ENCODE assay signal across 21 cellular contexts in genomic region chr12:98696036-98696646, GRCh38. TPM values are rescaled to one million over a fixed set of nuclear protein-coding genes. Genes with fewer than 3 reads are reported as not detected.
DNase-seq lines count a peak whose midpoint lies in the region; ATAC-seq, FAIRE-seq and TF ChIP-seq lines count a peak whose summit lies in the region.
"Had no signal": no experiment of that assay in that cellular context is flagged by ENCODE, and none has a peak within 500 bp of the region (broad histone marks: within the 10 kb centered on the region; RNA-seq: fewer than 3 reads in every experiment).

No MANE protein-coding gene starts in this region.

- intact Hi-C loops in CD14-positive monocyte (cut with micrococcal nuclease) (no loop called here), K562 (cut with micrococcal nuclease) (loop anchor here (5.0 to 10.0 kb wide), 2 partner anchors 101 to 299 kb away; no protein-coding TSS in a partner anchor)

- peaks cover 4% of the 10 kb centered on the region in 2 experiments; a peak in 2 of 5 replicates for H3K4me1 ChIP-seq in K562 (replicated peaks in 1 of 2; ENCODE audit: control insufficient read depth in 2 of 2, insufficient read depth in 2 of 2, low read length in 2 of 2)
- H3K4me1 ChIP-seq in iPS-18a (ENCODE audit: control insufficient read depth, low read depth, low read length) = peaks cover 16% of the 10 kb centered on the region
- H3K4me1 ChIP-seq: Caco-2 had no signal

- H3K4me3 Mint-ChIP-seq in CD14-positive monocyte = no peak overlapping the region
- no peak overlapping the region for H3K4me3 Mint-ChIP-seq in T-helper 2 cell treated with Interferon-gamma antibody and Interleukin-4, amounts not matched to agents 5 μg/mL and 100 μg/mL, for 36 hours
- H3K4me3 Mint-ChIP-seq: activated naive CD8-positive, alpha-beta T cell treated with anti-CD3 and anti-CD28 coated beads, Interleukin-2, amount 10 ng/mL, durations not matched to agents 7 days and 5 days; immature natural killer cell; T-cell had no signal

- no peaks in the 10 kb centered on the region for H3K27me3 Mint-ChIP-seq in CD14-positive monocyte (ENCODE audit: low read depth in 3 of 3)
- H3K27me3 Mint-ChIP-seq in T-helper 2 cell treated with Interferon-gamma antibody and Interleukin-4, amounts not matched to agents 5 μg/mL and 100 μg/mL, for 36 hours (ENCODE audit: low read depth) = no peaks in the 10 kb centered on the region
- H3K27me3 Mint-ChIP-seq: activated naive CD8-positive, alpha-beta T cell treated with anti-CD3 and anti-CD28 coated beads, Interleukin-2, amount 10 ng/mL, durations not matched to agents 7 days and 5 days; T-cell had no signal

- H3K36me3 Mint-ChIP-seq in CD14-positive monocyte = peaks cover 72 to 93% of the 10 kb centered on the region in 2 donors
- peaks cover 52% of the 10 kb centered on the region for H3K36me3 Mint-ChIP-seq in T-helper 2 cell treated with Interferon-gamma antibody and Interleukin-4, amounts not matched to agents 5 μg/mL and 100 μg/mL, for 36 hours (ENCODE audit: low read depth)

- no TSS peak for BruUV-seq in K562 (replicated peaks; lab: Mats Ljungman, UMichigan)

- H3K27me3 ChIP-seq in K562 (ENCODE audit: control insufficient read depth in 2 of 2, insufficient read depth in 2 of 2, low read length in 2 of 2) = no peaks in the 10 kb centered on the region
- H3K27me3 ChIP-seq in iPS-18a (ENCODE audit: control insufficient read depth, insufficient read depth, low read length) = no peaks in the 10 kb centered on the region

- TF ChIP-seq CTCF in CD14-positive monocyte (IDR thresholded peaks at IDR 0.05) = no peak
- TF ChIP-seq CTCF in K562 (IDR thresholded peaks at IDR 0.05 in 2 of 3, conservative IDR thresholded peaks at IDR 0.05 in 1 of 3; ENCODE audit: insufficient read depth in 2 of 3, low read depth in 1 of 3, low read length in 3 of 3) = no peak

- H3K9ac ChIP-seq in K562 (ENCODE audit: insufficient read depth in 1 of 2, low read depth in 2 of 2, low read length in 2 of 2) (no peak overlapping the region), iPS-18a (ENCODE audit: low read length) (no peak overlapping the region)
- H3K9ac ChIP-seq: KMS-11 had no signal

- H2AFZ ChIP-seq in K562 (ENCODE audit: low read depth, low read length) = no peak overlapping the region

- H3K4me3 ChIP-seq in K562 (no peak overlapping the region), iPS-18a (ENCODE audit: low read length) (peak overlapping the region; percentile 28)
- H3K4me3 ChIP-seq: GM12878, mucosa of descending colon had no signal

- no peaks in the 10 kb centered on the region for H3K9me1 ChIP-seq in K562 (ENCODE audit: control insufficient read depth, insufficient read depth, low read length)

- H3K27ac ChIP-seq in K562 (ENCODE audit: extremely low read depth, low read depth, low read length) = no peak overlapping the region
- no peak overlapping the region for H3K27ac ChIP-seq in iPS-18a (ENCODE audit: low read length)
- H3K27ac ChIP-seq: KMS-11 had no signal

- no peak for TF ChIP-seq RAD21 in K562 (CRISPR knock-in tag; conservative IDR thresholded peaks at IDR 0.05 in 1 of 2, IDR thresholded peaks at IDR 0.05 in 1 of 2)

- CTCF ChIA-PET in K562 (lab: Yijun Ruan, JAX; ENCODE audit: low intra/inter-chr PET ratio) = no interaction called here

- no peaks in the 10 kb centered on the region; the same call in 2 of the 3 replicates for H3K36me3 ChIP-seq in K562 (ENCODE audit: control insufficient read depth, insufficient read depth, low read length)
- H3K36me3 ChIP-seq in iPS-18a (ENCODE audit: control insufficient read depth, low read depth, low read length) = peaks cover 2% of the 10 kb centered on the region

- POLR2A ChIA-PET in K562 (lab: Yijun Ruan, JAX) = no interaction called here

- no peak for TF ChIP-seq POLR2A in K562 (conservative IDR thresholded peaks at IDR 0.05)

- ATAC-seq in K562 (peak; percentile 15), GM21528 (IDR thresholded peaks at IDR 0.05; ENCODE audit: low FRiP score, unreplicated experiment) (no peak), GM19452 (IDR thresholded peaks at IDR 0.05; ENCODE audit: unreplicated experiment) (no peak)
- ATAC-seq: GM12878, left ventricle myocardium superior, mucosa of descending colon, Panc1, sciatic nerve, T-cell had no signal

- DNase-seq in CD14-positive monocyte (ENCODE audit: low spot score) (no peak), NCI-H2107 (lab: John Stamatoyannopoulos, UW) (peak; percentile 22), K562 (ENCODE audit: extremely low read depth in 1 of 4, low spot score in 3 of 4) (no peak), NCI-H1417 (lab: John Stamatoyannopoulos, UW) (no peak)
- no peak for DNase-seq in T-helper 2 cell treated with Interferon-gamma antibody and Interleukin-4, amounts not matched to agents 5 μg/mL and 100 μg/mL, for 36 hours (ENCODE audit: low spot score)
- DNase-seq: activated naive CD8-positive, alpha-beta T cell treated with anti-CD3 and anti-CD28 coated beads, Interleukin-2, amount 10 ng/mL, durations not matched to agents 7 days and 5 days; Caco-2; DND-41; effector memory CD4-positive, alpha-beta T cell; immature natural killer cell; left ventricle myocardium superior; mucosa of descending colon; NCI-H187 treated with DMSO at 0.1 percent for 48 hours; T-cell had no signal

- no peak for TF ChIP-seq EP300 in K562 (IDR thresholded peaks at IDR 0.05; ENCODE audit: low read length)

- H3K79me2 ChIP-seq in K562 (ENCODE audit: control insufficient read depth, insufficient read depth, low read length) = no peaks in the 10 kb centered on the region

- in situ Hi-C loops in K562 (cut with MboI) = no loop called here

- 60% methylated on average over 8 of the region's 8 CpGs for WGBS in K562 (ENCODE audit: insufficient coverage, low coverage, missing lambda C conversion rate)

- no peak for FAIRE-seq in K562 (lab: Jason Lieb, UNC)
- FAIRE-seq: GM12878 had no signal

- H3K4me2 ChIP-seq in K562 (ENCODE audit: insufficient read depth, low read length) = 0 out of 2 replicates have a peak overlapping the region, but pooled peaks have one; percentile 6
- H3K4me2 ChIP-seq: KMS-11 had no signal

- no peaks in the 10 kb centered on the region for H3K9me3 Mint-ChIP-seq in CD14-positive monocyte
- H3K9me3 Mint-ChIP-seq in T-helper 2 cell treated with Interferon-gamma antibody and Interleukin-4, amounts not matched to agents 5 μg/mL and 100 μg/mL, for 36 hours = no peaks in the 10 kb centered on the region
- H3K9me3 Mint-ChIP-seq: activated naive CD8-positive, alpha-beta T cell treated with anti-CD3 and anti-CD28 coated beads, Interleukin-2, amount 10 ng/mL, durations not matched to agents 7 days and 5 days; immature natural killer cell; T-cell had no signal

- peaks cover 31% of the 10 kb centered on the region for H3K4me1 Mint-ChIP-seq in CD14-positive monocyte
- H3K4me1 Mint-ChIP-seq in T-helper 2 cell treated with Interferon-gamma antibody and Interleukin-4, amounts not matched to agents 5 μg/mL and 100 μg/mL, for 36 hours (ENCODE audit: low read depth) = peaks cover 15% of the 10 kb centered on the region

- H4K20me1 ChIP-seq in K562 (replicated peaks; ENCODE audit: control insufficient read depth, insufficient read depth, low read length) = no peaks in the 10 kb centered on the region

- peak overlapping the region in 6 of 7 donors; percentile 3 to 81 (median 53) for H3K27ac Mint-ChIP-seq in CD14-positive monocyte
- no peak overlapping the region for H3K27ac Mint-ChIP-seq in T-helper 2 cell treated with Interferon-gamma antibody and Interleukin-4, amounts not matched to agents 5 μg/mL and 100 μg/mL, for 36 hours
- H3K27ac Mint-ChIP-seq: activated naive CD8-positive, alpha-beta T cell treated with anti-CD3 and anti-CD28 coated beads, Interleukin-2, amount 10 ng/mL, durations not matched to agents 7 days and 5 days had no signal

- H3K9me3 ChIP-seq in K562 (replicated peaks; ENCODE audit: control insufficient read depth, insufficient read depth, low read depth, low read length) (no peaks in the 10 kb centered on the region), iPS-18a (ENCODE audit: control insufficient read depth, low read depth, low read length) (no peaks in the 10 kb centered on the region)
- H3K9me3 ChIP-seq: Caco-2, mucosa of descending colon had no signal

RNA-seq across cellular contexts. Expression of gene APAF1, which starts 51.1 kb away (rescaled TPM):
- polyA plus RNA-seq in CD14-positive monocyte = 10 to 100 TPM; 29.5 to 36.7 TPM
- total RNA-seq in K562 (2011; cell fraction: chromatin; rRNA removed; ENCODE audit: low replicate concordance) = 34.4 and 111 TPM in 2 replicates
- total RNA-seq in K562 (2011; cell fraction: nucleolus; rRNA removed) = 13.7 and 18.6 TPM in 2 replicates
- total RNA-seq in K562 (2011; cell fraction: nucleoplasm; rRNA removed) = 27.3 and 35.5 TPM in 2 replicates
- 8.5 and 11.1 TPM in 2 replicates for total RNA-seq in K562 (2014; rRNA removed)
- total RNA-seq in K562 (2014; rRNA removed; fragmentation: Illumina TruSeq; extraction: Trizol) = 15.2 and 18.3 TPM in 2 replicates
- total RNA-seq in K562 (2015; rRNA removed; fragmentation: Illumina TruSeq; extraction: Trizol) = 10.8 TPM in 2 replicates
- total RNA-seq in K562 (2021) = 11.5 and 13.4 TPM in 2 replicates
- 12.4 and 15.7 TPM in 2 replicates for polyA plus RNA-seq in K562 (2011; rRNA removed)
- polyA plus RNA-seq in K562 (2011; cell fraction: cytosol; rRNA removed) = 5.2 and 7.2 TPM in 2 replicates
- polyA plus RNA-seq in K562 (2011; cell fraction: nucleus; rRNA removed) = 9.1 and 10.9 TPM in 2 replicates
- 6.7 and 9.1 TPM in 2 replicates for polyA plus RNA-seq in K562 (2012)
- 8.2 and 9.9 TPM in 2 replicates for polyA plus RNA-seq in K562 (2014; fragmentation: Illumina TruSeq; extraction: Trizol)
- 1 to 10 TPM; 5.1 to 6.5 TPM for polyA plus RNA-seq in K562 (2014; fragmentation: Nextera tagmentation; extraction: Ambion mirVana)
- polyA plus RNA-seq in K562 (2014; rRNA removed) = 7.2 and 8.4 TPM in 2 replicates
- polyA minus RNA-seq in K562 (2011; rRNA and poly(A)+ RNA removed) = 48.2 and 55.6 TPM in 2 replicates
- 12.2 and 18.2 TPM in 2 replicates for polyA minus RNA-seq in K562 (2011; cell fraction: cytosol; rRNA and poly(A)+ RNA removed)
- polyA minus RNA-seq in K562 (2011; cell fraction: nucleus; rRNA and poly(A)+ RNA removed) = 12.1 and 26.7 TPM in 2 replicates

RNA-seq across cellular contexts. Expression of gene IKBIP, which starts 51.6 kb away (rescaled TPM):
- polyA plus RNA-seq in CD14-positive monocyte (10 to 100 TPM; 18.4 to 22.1 TPM), K562 (2011; rRNA removed) (12.3 and 16.2 TPM in 2 replicates), K562 (2014; fragmentation: Illumina TruSeq; extraction: Trizol) (12.6 and 15.3 TPM in 2 replicates), K562 (2014; fragmentation: Nextera tagmentation; extraction: Ambion mirVana) (1 to 10 TPM; 3.3 to 4.9 TPM), K562 (2014; rRNA removed) (14.9 and 15.8 TPM in 2 replicates)
- total RNA-seq in K562 (2011; cell fraction: chromatin; rRNA removed; ENCODE audit: low replicate concordance) = 6.2 and 22.8 TPM in 2 replicates
- 6.2 and 7.0 TPM in 2 replicates for total RNA-seq in K562 (2011; cell fraction: nucleolus; rRNA removed)
- total RNA-seq in K562 (2011; cell fraction: nucleoplasm; rRNA removed) = 11.0 and 14.5 TPM in 2 replicates
- total RNA-seq in K562 (2014; rRNA removed) (14.1 and 14.9 TPM in 2 replicates), K562 (2014; rRNA removed; fragmentation: Illumina TruSeq; extraction: Trizol) (19.5 and 22.8 TPM in 2 replicates), K562 (2015; rRNA removed; fragmentation: Illumina TruSeq; extraction: Trizol) (16.5 and 17.8 TPM in 2 replicates), K562 (2021) (14.9 and 15.4 TPM in 2 replicates)
- 3.1 and 5.1 TPM in 2 replicates for polyA plus RNA-seq in K562 (2011; cell fraction: cytosol; rRNA removed)
- polyA plus RNA-seq in K562 (2011; cell fraction: nucleus; rRNA removed) = 2.5 and 2.8 TPM in 2 replicates
- polyA plus RNA-seq in K562 (2012) = 12.4 and 14.4 TPM in 2 replicates
- 9.7 and 10.4 TPM in 2 replicates for polyA minus RNA-seq in K562 (2011; rRNA and poly(A)+ RNA removed)
- polyA minus RNA-seq in K562 (2011; cell fraction: cytosol; rRNA and poly(A)+ RNA removed) = 4.7 and 4.8 TPM in 2 replicates
- polyA minus RNA-seq in K562 (2011; cell fraction: nucleus; rRNA and poly(A)+ RNA removed) = 2.7 and 3.8 TPM in 2 replicates
